22 cellular contexts compared by ENCODE assay signal in genomic region chrY:17184299-17184698, GRCh38.
"Had no signal": no experiment of that assay in that cellular context is flagged by ENCODE, and none has a peak within 500 bp of the region (broad histone marks: within the 10 kb centered on the region; RNA-seq: fewer than 3 reads in every experiment).

No MANE protein-coding gene starts in this region.

- H3K4me1 Mint-ChIP-seq: naive thymus-derived CD8-positive, alpha-beta T cell; nephron progenitor cell; stimulated activated naive B cell treated with anti-CD40 and anti-IgM and Interleukin-4, amounts not matched to agents 10 μg/mL and 1 μg/mL and 100 μg/mL, for 72 hours had no signal

- H3K4me3 ChIP-seq: esophagus squamous epithelium, lower lobe of right lung, prostate gland, sigmoid colon, skin epidermis, thoracic aorta, tibial nerve, upper lobe of left lung had no signal

- H3K9me3 ChIP-seq: esophagus squamous epithelium, lower lobe of right lung, prostate gland, sigmoid colon, thoracic aorta, tibial nerve, upper lobe of left lung had no signal

- H3K4me1 ChIP-seq: esophagus squamous epithelium, lower lobe of right lung, prostate gland, sigmoid colon, tibial nerve, upper lobe of left lung had no signal

- DNase-seq: cortex of kidney; erythroblast; esophagus squamous epithelium; foreskin melanocyte; left ventricle myocardium superior; lower lobe of right lung; naive thymus-derived CD8-positive, alpha-beta T cell; nephron progenitor cell; nucleus accumbens; right cardiac atrium; sigmoid colon; stimulated activated CD4-positive, alpha-beta T cell treated with anti-CD3 and anti-CD28 coated beads, Interleukin-15, amount 100 ng/mL, for 24 hours; stimulated activated CD4-positive, alpha-beta T cell treated with anti-CD3 and anti-CD28 coated beads, Interleukin-2, amount 100 ng/mL, for 48 hours; stimulated activated naive B cell treated with anti-CD40 and anti-IgM and Interleukin-4, amounts not matched to agents 10 μg/mL and 1 μg/mL and 100 μg/mL, for 72 hours; upper lobe of left lung had no signal

- H3K27me3 Mint-ChIP-seq: naive thymus-derived CD8-positive, alpha-beta T cell; stimulated activated naive B cell treated with anti-CD40 and anti-IgM and Interleukin-4, amounts not matched to agents 10 μg/mL and 1 μg/mL and 100 μg/mL, for 72 hours; stimulated activated naive CD8-positive, alpha-beta T cell treated with anti-CD3 and anti-CD28 coated beads, Interleukin-15, Interleukin-2, amounts not matched to agents 100 ng/mL and 50 ng/mL, for 24 hours had no signal

- H3K36me3 Mint-ChIP-seq: naive thymus-derived CD8-positive, alpha-beta T cell; stimulated activated naive B cell treated with anti-CD40 and anti-IgM and Interleukin-4, amounts not matched to agents 10 μg/mL and 1 μg/mL and 100 μg/mL, for 72 hours had no signal

- H3K36me3 ChIP-seq: esophagus squamous epithelium, lower lobe of right lung, prostate gland, sigmoid colon, thoracic aorta, tibial nerve, upper lobe of left lung had no signal

- ATAC-seq: left ventricle myocardium superior; lower lobe of right lung; naive thymus-derived CD8-positive, alpha-beta T cell; right cardiac atrium; stimulated activated naive B cell treated with anti-CD40 and anti-IgM and Interleukin-4, amounts not matched to agents 10 μg/mL and 1 μg/mL and 100 μg/mL, for 72 hours had no signal

- H3K27ac Mint-ChIP-seq: naive thymus-derived CD8-positive, alpha-beta T cell; nephron progenitor cell; stimulated activated naive B cell treated with anti-CD40 and anti-IgM and Interleukin-4, amounts not matched to agents 10 μg/mL and 1 μg/mL and 100 μg/mL, for 72 hours; stimulated activated naive CD8-positive, alpha-beta T cell treated with anti-CD3 and anti-CD28 coated beads, Interleukin-15, Interleukin-2, amounts not matched to agents 100 ng/mL and 50 ng/mL, for 24 hours had no signal

- H3K9me3 Mint-ChIP-seq: nephron progenitor cell; stimulated activated naive CD8-positive, alpha-beta T cell treated with anti-CD3 and anti-CD28 coated beads, Interleukin-15, Interleukin-2, amounts not matched to agents 100 ng/mL and 50 ng/mL, for 24 hours had no signal

- H3K27ac ChIP-seq: esophagus squamous epithelium, lower lobe of right lung, prostate gland, sigmoid colon, skin epidermis, thoracic aorta, tibial nerve, upper lobe of left lung had no signal

- H3K27me3 ChIP-seq: esophagus squamous epithelium, sigmoid colon, tibial nerve, upper lobe of left lung had no signal

- H3K4me3 Mint-ChIP-seq: naive thymus-derived CD8-positive, alpha-beta T cell; nephron progenitor cell; stimulated activated naive B cell treated with anti-CD40 and anti-IgM and Interleukin-4, amounts not matched to agents 10 μg/mL and 1 μg/mL and 100 μg/mL, for 72 hours; stimulated activated naive CD8-positive, alpha-beta T cell treated with anti-CD3 and anti-CD28 coated beads, Interleukin-15, Interleukin-2, amounts not matched to agents 100 ng/mL and 50 ng/mL, for 24 hours had no signal

- FAIRE-seq: keratinocyte, urothelium cell line had no signal
